In the genomic region with DNA sequence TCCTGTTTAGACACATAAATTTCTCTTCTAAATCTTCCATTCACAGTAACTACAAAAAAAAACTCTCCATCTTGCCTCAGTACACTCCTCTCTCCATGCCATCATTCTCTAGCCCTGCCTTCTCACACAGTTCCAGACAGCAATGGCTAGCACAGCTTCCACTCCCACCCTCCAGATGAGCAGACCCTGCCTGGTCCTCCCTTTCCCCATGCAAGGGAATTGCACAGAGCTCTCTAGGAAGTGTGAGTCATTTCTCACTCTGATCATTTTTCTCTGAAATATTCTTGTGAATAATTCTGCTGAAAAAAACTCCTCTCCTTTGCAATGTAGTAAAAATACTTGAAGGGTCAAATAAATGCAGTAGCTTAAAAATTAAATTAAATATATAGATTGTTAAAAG, we compare ENCODE assay signal across 29 cellular contexts.
"Had no signal": no experiment of that assay in that cellular context is flagged by ENCODE, and none has a peak within 500 bp of the region (broad histone marks: within the 10 kb centered on the region; RNA-seq: fewer than 3 reads in every experiment).

No MANE protein-coding gene starts in this region.

- H3K4me1 Mint-ChIP-seq: activated B cell treated with CpG ODN at 0.5 μM for 24 hours; activated naive CD4-positive, alpha-beta T cell treated with anti-CD3 and anti-CD28 coated beads, Interleukin-2, amount 10 ng/mL, durations not matched to agents 7 days and 5 days; activated naive CD8-positive, alpha-beta T cell treated with anti-CD3 and anti-CD28 coated beads, Interleukin-2, amount 10 ng/mL, durations not matched to agents 7 days and 5 days had no signal

- H3K9me3 Mint-ChIP-seq: activated CD8-positive, alpha-beta T cell treated with anti-CD3 and anti-CD28 coated beads for 36 hours; activated T-helper 1 cell treated with anti-CD3 and anti-CD28 coated beads, Interleukin-12 subunit alpha, Interleukin-12 subunit beta, Interleukin-2, Interleukin-4 antibody, amounts not matched to agents 30 ng/mL and 10 ng/mL and 1 ng/mL, durations not matched to agents 14 hours and 24 hours and 36 hours had no signal

- ATAC-seq: activated CD4-positive, CD25-positive, alpha-beta regulatory T cell treated with anti-CD3 and anti-CD28 coated beads, Interleukin-2, amount 50 U/mL, for 24 hours; activated CD8-positive, alpha-beta T cell treated with anti-CD3 and anti-CD28 coated beads for 36 hours; activated naive CD4-positive, alpha-beta T cell treated with anti-CD3 and anti-CD28 coated beads, Interleukin-2, amount 50 U/mL, for 72 hours; body of pancreas; gastroesophageal sphincter; heart right ventricle had no signal

- H3K27ac ChIP-seq: body of pancreas, colonic mucosa, dorsolateral prefrontal cortex, esophagus muscularis mucosa, gastroesophageal sphincter, heart right ventricle, WERI-Rb-1 had no signal

- H3K4me1 ChIP-seq: body of pancreas, colonic mucosa, gastroesophageal sphincter, heart right ventricle had no signal

- H3K4me3 Mint-ChIP-seq: activated B cell treated with CpG ODN at 0.5 μM for 24 hours; activated CD8-positive, alpha-beta T cell treated with anti-CD3 and anti-CD28 coated beads for 36 hours; activated naive CD4-positive, alpha-beta T cell treated with anti-CD3 and anti-CD28 coated beads, Interleukin-2, amount 10 ng/mL, durations not matched to agents 7 days and 5 days; activated naive CD8-positive, alpha-beta T cell treated with anti-CD3 and anti-CD28 coated beads, Interleukin-2, amount 10 ng/mL, durations not matched to agents 7 days and 5 days; activated T-helper 1 cell treated with anti-CD3 and anti-CD28 coated beads, Interleukin-12 subunit alpha, Interleukin-12 subunit beta, Interleukin-2, Interleukin-4 antibody, amounts not matched to agents 30 ng/mL and 10 ng/mL and 1 ng/mL, durations not matched to agents 14 hours and 24 hours and 36 hours; endodermal cell had no signal

- H3K36me3 Mint-ChIP-seq: activated naive CD4-positive, alpha-beta T cell treated with anti-CD3 and anti-CD28 coated beads, Interleukin-2, amount 10 ng/mL, durations not matched to agents 7 days and 5 days; activated naive CD4-positive, alpha-beta T cell treated with anti-CD3 and anti-CD28 coated beads, Interleukin-2, amount 50 U/mL, for 72 hours; activated naive CD8-positive, alpha-beta T cell treated with anti-CD3 and anti-CD28 coated beads, Interleukin-2, amount 10 ng/mL, durations not matched to agents 7 days and 5 days had no signal

- DNase-seq: activated B cell treated with CpG ODN at 0.5 μM for 24 hours; activated CD4-positive, alpha-beta T cell treated with anti-CD3 and anti-CD28 coated beads for 48 hours; activated CD4-positive, alpha-beta T cell treated with anti-CD3 and anti-CD28 coated beads, Interleukin-2, amount 50 U/mL, for 1 hour; activated CD4-positive, alpha-beta T cell treated with anti-CD3 and anti-CD28 coated beads, Interleukin-2, amount 50 U/mL, for 48 hours; activated CD8-positive, alpha-beta memory T cell treated with anti-CD3 and anti-CD28 coated beads for 24 hours; activated CD8-positive, alpha-beta T cell treated with anti-CD3 and anti-CD28 coated beads for 36 hours; activated effector memory CD4-positive, alpha-beta T cell treated with anti-CD3 and anti-CD28 coated beads, Interleukin-2, amount 50 U/mL, for 16 hours; activated naive CD4-positive, alpha-beta T cell treated with anti-CD3 and anti-CD28 coated beads, Interleukin-2, amount 10 ng/mL, durations not matched to agents 7 days and 5 days; activated naive CD8-positive, alpha-beta T cell treated with anti-CD3 and anti-CD28 coated beads, Interleukin-2, amount 10 ng/mL, durations not matched to agents 7 days and 5 days; activated T-cell treated with anti-CD3 and anti-CD28 coated beads, Interleukin-2, amount 50 U/mL, for 48 hours; aorta; body of pancreas; caudate nucleus; colonic mucosa; effector memory CD4-positive, alpha-beta T cell; endodermal cell; erythroblast; foreskin melanocyte; heart right ventricle; T-helper 2 cell; WERI-Rb-1 had no signal

- H3K27me3 Mint-ChIP-seq: activated B cell treated with CpG ODN at 0.5 μM for 24 hours; activated CD8-positive, alpha-beta T cell treated with anti-CD3 and anti-CD28 coated beads for 36 hours; activated naive CD4-positive, alpha-beta T cell treated with anti-CD3 and anti-CD28 coated beads, Interleukin-2, amount 10 ng/mL, durations not matched to agents 7 days and 5 days; activated naive CD8-positive, alpha-beta T cell treated with anti-CD3 and anti-CD28 coated beads, Interleukin-2, amount 10 ng/mL, durations not matched to agents 7 days and 5 days had no signal

- FAIRE-seq: TTC549 had no signal

- H3K36me3 ChIP-seq: colonic mucosa, esophagus muscularis mucosa, gastroesophageal sphincter, heart right ventricle, WERI-Rb-1 had no signal

- H3K27ac Mint-ChIP-seq: activated B cell treated with CpG ODN at 0.5 μM for 24 hours; activated CD8-positive, alpha-beta T cell treated with anti-CD3 and anti-CD28 coated beads for 36 hours; activated naive CD4-positive, alpha-beta T cell treated with anti-CD3 and anti-CD28 coated beads, Interleukin-2, amount 10 ng/mL, durations not matched to agents 7 days and 5 days; activated naive CD4-positive, alpha-beta T cell treated with anti-CD3 and anti-CD28 coated beads, Interleukin-2, amount 50 U/mL, for 72 hours; activated naive CD8-positive, alpha-beta T cell treated with anti-CD3 and anti-CD28 coated beads, Interleukin-2, amount 10 ng/mL, durations not matched to agents 7 days and 5 days; activated T-helper 1 cell treated with anti-CD3 and anti-CD28 coated beads, Interleukin-12 subunit alpha, Interleukin-12 subunit beta, Interleukin-2, Interleukin-4 antibody, amounts not matched to agents 30 ng/mL and 10 ng/mL and 1 ng/mL, durations not matched to agents 14 hours and 24 hours and 36 hours; activated T-helper 2 cell treated with anti-CD3 and anti-CD28 coated beads, Interferon-gamma antibody, Interleukin-2, Interleukin-4, amounts not matched to agents 10 μg/mL and 5 μg/mL and 100 μg/mL, durations not matched to agents 14 hours and 24 hours and 36 hours; endodermal cell had no signal

- H3K9me3 ChIP-seq: body of pancreas, colonic mucosa, esophagus muscularis mucosa had no signal

- H3K27me3 ChIP-seq: body of pancreas, colonic mucosa, dorsolateral prefrontal cortex, esophagus muscularis mucosa, gastroesophageal sphincter, heart right ventricle had no signal

- H3K4me3 ChIP-seq: body of pancreas, colonic mucosa, dorsolateral prefrontal cortex, esophagus muscularis mucosa, gastroesophageal sphincter, heart right ventricle had no signal
